Comparison of ENCODE assay signal across 8 cellular contexts in genomic region chr2:10301946-10302478, GRCh38. TPM values are rescaled to one million over a fixed set of nuclear protein-coding genes. Genes with fewer than 3 reads are reported as not detected.
A peak's percentile ranks its signal among the peaks of the same experiment; 100 is the strongest.
DNase-seq lines count a peak whose midpoint lies in the region; ATAC-seq and TF ChIP-seq lines count a peak whose summit lies in the region.

No MANE protein-coding gene starts in this region.

- TF ChIP-seq POLR2A in gastrocnemius medialis (IDR thresholded peaks at IDR 0.05): no peak

- H3K27ac ChIP-seq in SK-N-MC (no peak overlapping the region), fibroblast of lung (ENCODE audit: insufficient read depth, low read length) (no peak overlapping the region), gastrocnemius medialis (peak overlapping the region; percentile 60 to 79 (median 75))

- no peak for ATAC-seq in gastrocnemius medialis
- ATAC-seq in activated CD4-positive, CD25-positive, alpha-beta regulatory T cell treated with anti-CD3 and anti-CD28 coated beads, Interleukin-2, amount 50 U/mL, for 24 hours: no peak

- in situ Hi-C loops in gastrocnemius medialis (cut with MboI; ENCODE audit: low sequenced_read_pairs in 4 of 4): no loop called here

- no peaks in the 10 kb centered on the region for H4K20me1 ChIP-seq in fibroblast of lung (ENCODE audit: control insufficient read depth, extremely low read depth, insufficient read depth, low read length)

- H3K4me2 ChIP-seq in fibroblast of lung (ENCODE audit: extremely low read depth, insufficient read depth, low read length): no peak overlapping the region

- H3K27me3 ChIP-seq in fibroblast of lung (ENCODE audit: control insufficient read depth, insufficient read depth, low read length) (no peaks in the 10 kb centered on the region), gastrocnemius medialis (no peaks in the 10 kb centered on the region)

- no peaks in the 10 kb centered on the region for H3K36me3 ChIP-seq in SK-N-MC (ENCODE audit: insufficient read depth, low read length)
- H3K36me3 ChIP-seq in fibroblast of lung (ENCODE audit: control insufficient read depth, insufficient read depth, low read length): no peaks in the 10 kb centered on the region
- H3K36me3 ChIP-seq in gastrocnemius medialis: no peaks in the 10 kb centered on the region

- intact Hi-C loops in gastrocnemius medialis (cut with DNase I; ENCODE audit: low total_unique reads): loop anchor here (1.0 to 5.0 kb wide), 3 partner anchors 35 to 180 kb away; partner anchors contain the start of gene RRM2

- peaks cover 3% of the 10 kb centered on the region for H3K79me2 ChIP-seq in fibroblast of lung (ENCODE audit: control insufficient read depth, insufficient read depth, low read length)

- DNase-seq in DMS153 (lab: John Stamatoyannopoulos, UW) (peak; percentile 36), DMS153 treated with DMSO at 0.1 percent for 48 hours (lab: John Stamatoyannopoulos, UW; ENCODE audit: unreplicated experiment) (no peak), SK-N-MC (ENCODE audit: low read depth, low spot score) (no peak), fibroblast of lung (ENCODE audit: low read depth in 2 of 2) (no peak), gastrocnemius medialis (no peak), NCI-H187 treated with DMSO at 0.1 percent for 48 hours (lab: John Stamatoyannopoulos, UW) (no peak)
- no peak for DNase-seq in activated effector memory CD4-positive, alpha-beta T cell treated with Interleukin-2 at 50 U/mL for 16 hours

- no peak for TF ChIP-seq CTCF in fibroblast of lung (conservative IDR thresholded peaks at IDR 0.05 in 1 of 2, IDR thresholded peaks at IDR 0.05 in 1 of 2; ENCODE audit: low read depth in 1 of 2, low read length in 2 of 2)
- no peak for TF ChIP-seq CTCF in gastrocnemius medialis (IDR thresholded peaks at IDR 0.05 in 4 of 5, conservative IDR thresholded peaks at IDR 0.05 in 1 of 5)

- H3K9ac ChIP-seq in SK-N-MC (ENCODE audit: insufficient read length): no peak overlapping the region
- peak overlapping the region; percentile 34 for H3K9ac ChIP-seq in fibroblast of lung (ENCODE audit: insufficient read depth, low read length)

- H3K9me3 ChIP-seq in SK-N-MC (ENCODE audit: low read depth, low read length) (no peaks in the 10 kb centered on the region), fibroblast of lung (ENCODE audit: control insufficient read depth, insufficient read depth, low read depth, low read length) (no peaks in the 10 kb centered on the region), gastrocnemius medialis (no peaks in the 10 kb centered on the region)

- H3K4me1 ChIP-seq in fibroblast of lung (ENCODE audit: control insufficient read depth, extremely low read depth, insufficient read depth, low read length) (peaks cover 12% of the 10 kb centered on the region), gastrocnemius medialis (peaks cover 18 to 22% of the 10 kb centered on the region in 2 donors)

- peak overlapping the region; percentile 90 for H3K4me3 ChIP-seq in SK-N-MC
- H3K4me3 ChIP-seq in fibroblast of lung (replicated peaks in 1 of 4; ENCODE audit: control extremely low read depth in 1 of 4, insufficient read depth in 1 of 4, low read depth in 3 of 4, low read length in 4 of 4): peak overlapping the region in 1 of 4 experiments; percentile 82
- peak overlapping the region; percentile 63 to 86 (median 78) for H3K4me3 ChIP-seq in gastrocnemius medialis

- peak overlapping the region; percentile 27 for H2AFZ ChIP-seq in fibroblast of lung (ENCODE audit: low read length)

RNA-seq across cellular contexts. Expression of gene HPCAL1, which starts 0.7 kb away (rescaled TPM):
- total RNA-seq in fibroblast of lung (21.6 and 34.5 TPM in 2 replicates), gastrocnemius medialis (10 to 100 TPM; 29.0 to 45.5 (median 34.5) TPM)
- 11.4 and 28.8 TPM in 2 replicates for polyA plus RNA-seq in fibroblast of lung
- 19.8 and 46.4 TPM in 2 replicates for polyA plus RNA-seq in fibroblast of lung (2012)
- polyA minus RNA-seq in fibroblast of lung (ENCODE audit: low replicate concordance): 20.5 and 37.3 TPM in 2 replicates

Comparison
In these comparisons a context has a peak if more than half of its experiments do, and no peak if none do; other contexts are left out.
1. H3K27ac ChIP-seq: peak in gastrocnemius medialis (4 of 4); none in SK-N-MC (single experiment) and fibroblast of lung (single experiment).